ENCODE assay signal across 7 cellular contexts in the genomic region with DNA sequence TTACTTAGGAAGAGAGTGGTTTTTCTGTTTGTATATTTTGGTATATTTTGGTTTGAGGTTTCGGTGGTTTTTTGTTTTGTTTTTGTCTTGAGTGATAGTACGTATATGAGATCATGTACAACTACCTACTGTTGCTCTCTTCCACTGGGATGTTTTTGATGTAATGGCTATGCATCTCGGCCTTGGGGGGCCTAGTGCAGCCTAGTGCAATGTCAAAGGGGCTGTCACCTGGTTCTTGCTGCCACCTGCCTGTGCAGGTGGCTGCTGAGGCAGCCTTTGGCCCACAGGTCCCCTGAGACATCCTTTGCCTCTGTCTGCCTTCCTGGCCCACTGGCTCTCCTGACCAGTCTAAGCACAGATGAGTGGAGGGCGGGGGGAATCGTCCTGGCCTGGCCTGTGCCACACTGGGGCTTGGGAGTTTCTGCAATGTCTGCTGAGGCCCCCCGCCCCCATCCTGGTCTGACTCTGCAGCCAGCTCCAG.
DNase-seq lines count a peak whose midpoint lies in the region; ATAC-seq and TF ChIP-seq lines count a peak whose summit lies in the region.

No MANE protein-coding gene starts in this region.

- H3K4me3 ChIP-seq in heart left ventricle: no peak overlapping the region
- H3K4me3 ChIP-seq in right cardiac atrium (ENCODE audit: low read length): no peak overlapping the region

- TF ChIP-seq CTCF in heart left ventricle (IDR thresholded peaks at IDR 0.05): no peak

- H3K27me3 ChIP-seq in heart left ventricle (no peaks in the 10 kb centered on the region), right cardiac atrium (ENCODE audit: control insufficient read depth, insufficient read depth) (no peaks in the 10 kb centered on the region)

- H3K27ac ChIP-seq in heart left ventricle (no peak overlapping the region), right cardiac atrium (ENCODE audit: low read length) (no peak overlapping the region)

- no peaks in the 10 kb centered on the region for H3K36me3 ChIP-seq in heart left ventricle

- peaks cover 0 to 29% (median 0%) of the 10 kb centered on the region in 12 donors for H3K4me1 ChIP-seq in heart left ventricle
- no peaks in the 10 kb centered on the region for H3K4me1 ChIP-seq in right cardiac atrium (ENCODE audit: control insufficient read depth, insufficient read depth, low read length)

- intact Hi-C loops in heart left ventricle (cut with DNase I): no loop called here
- intact Hi-C loops in right cardiac atrium (cut with DNase I): no loop called here

- 79 to 81% (median 80%) methylated on average over 6 of the region's 6 CpGs for WGBS in heart left ventricle, 4 donors
- 78% methylated on average over 6 of the region's 6 CpGs for WGBS in right cardiac atrium

- H3K9me3 ChIP-seq in heart left ventricle: no peaks in the 10 kb centered on the region
- no peaks in the 10 kb centered on the region for H3K9me3 ChIP-seq in right cardiac atrium (ENCODE audit: control insufficient read depth, low read length)

- ATAC-seq in GM18505 (IDR thresholded peaks at IDR 0.05; ENCODE audit: unreplicated experiment) (peak; percentile 47), GM21576 (IDR thresholded peaks at IDR 0.05; ENCODE audit: unreplicated experiment) (peak; percentile 55), heart left ventricle (no peak), right cardiac atrium (no peak)

- TF ChIP-seq POLR2A in GM18505 (IDR thresholded peaks at IDR 0.05; ENCODE audit: borderline replicate concordance, extremely low read depth, insufficient read depth, insufficient read length) (no peak), heart left ventricle (IDR thresholded peaks at IDR 0.05) (no peak)

- DNase-seq in NCI-H526 treated with DMSO at 0.1 percent for 48 hours (lab: John Stamatoyannopoulos, UW) (peak; percentile 45), germinal center (ENCODE audit: low spot score) (peak; percentile 75), heart left ventricle (no peak), right cardiac atrium (no peak), NCI-H524 (lab: John Stamatoyannopoulos, UW) (no peak)

Comparison
In these comparisons a context has a peak if more than half of its experiments do, and no peak if none do; other contexts are left out.
1. ATAC-seq: peak in GM18505 (single experiment) and GM21576 (single experiment); none in heart left ventricle (0 of 4) and right cardiac atrium (0 of 2).
2. DNase-seq: peak in NCI-H526 treated with DMSO at 0.1 percent for 48 hours (single experiment) and germinal center (single experiment); none in heart left ventricle (0 of 5), right cardiac atrium (0 of 3) and NCI-H524 (0 of 2).